23 cellular contexts compared by ENCODE assay signal in genomic region chr2:230919240-230919639, GRCh38. TPM values are rescaled to one million over a fixed set of nuclear protein-coding genes. Genes with fewer than 3 reads are reported as not detected.
DNase-seq lines count a peak whose midpoint lies in the region; ATAC-seq and TF ChIP-seq lines count a peak whose summit lies in the region.
"Had no signal": no experiment of that assay in that cellular context is flagged by ENCODE, and none has a peak within 500 bp of the region (broad histone marks: within the 10 kb centered on the region; RNA-seq: fewer than 3 reads in every experiment).

No MANE protein-coding gene starts in this region.

- TF ChIP-seq CTCF in CD4-positive, alpha-beta T cell (IDR thresholded peaks at IDR 0.05): no peak
- TF ChIP-seq CTCF in nephron progenitor cell (IDR thresholded peaks at IDR 0.05): no peak

- no peak for DNase-seq in activated CD4-positive, alpha-beta T cell treated with anti-CD3 and anti-CD28 coated beads for 36 hours
- no peak for DNase-seq in activated CD4-positive, alpha-beta T cell treated with anti-CD3 and anti-CD28 coated beads for 4 hours
- DNase-seq in CD4-positive, alpha-beta T cell: no peak
- DNase-seq in activated CD4-positive, alpha-beta memory T cell treated with anti-CD3 and anti-CD28 coated beads for 36 hours: no peak
- DNase-seq in activated naive CD8-positive, alpha-beta T cell treated with anti-CD3 and anti-CD28 coated beads, Interleukin-2, amount 50 U/mL, for 24 hours: no peak
- no peak for DNase-seq in nephron progenitor cell
- DNase-seq in GF-D8 (lab: John Stamatoyannopoulos, UW): no peak
- DNase-seq: 8988T; BE2C; CD8-positive, alpha-beta memory T cell; DND-41; GDM1; KG1; NCI-H1092 treated with DMSO at 0.1 percent for 48 hours; NCI-H1694 treated with DMSO at 0.1 percent for 48 hours; NCI-H2107; NCI-H2227 treated with DMSO at 0.1 percent for 48 hours; NCI-H524 treated with DMSO at 0.1 percent for 48 hours had no signal

- peak overlapping the region; percentile 59 for H3K27ac Mint-ChIP-seq in activated CD4-positive, alpha-beta T cell treated with anti-CD3 and anti-CD28 coated beads for 36 hours
- peak overlapping the region; percentile 57 for H3K27ac Mint-ChIP-seq in CD4-positive, alpha-beta T cell
- H3K27ac Mint-ChIP-seq in activated CD4-positive, alpha-beta memory T cell treated with anti-CD3 and anti-CD28 coated beads for 36 hours: peak overlapping the region; percentile 36
- peak overlapping the region; percentile 64 for H3K27ac Mint-ChIP-seq in activated naive CD8-positive, alpha-beta T cell treated with anti-CD3 and anti-CD28 coated beads, Interleukin-2, amount 50 U/mL, for 24 hours
- no peak overlapping the region for H3K27ac Mint-ChIP-seq in nephron progenitor cell

- peaks cover 6% of the 10 kb centered on the region for H3K27me3 Mint-ChIP-seq in activated CD4-positive, alpha-beta T cell treated with anti-CD3 and anti-CD28 coated beads for 36 hours
- H3K27me3 Mint-ChIP-seq in CD4-positive, alpha-beta T cell: no peaks in the 10 kb centered on the region
- H3K27me3 Mint-ChIP-seq in activated CD4-positive, alpha-beta memory T cell treated with anti-CD3 and anti-CD28 coated beads for 36 hours: peaks cover 12% of the 10 kb centered on the region
- no peaks in the 10 kb centered on the region for H3K27me3 Mint-ChIP-seq in activated naive CD8-positive, alpha-beta T cell treated with anti-CD3 and anti-CD28 coated beads, Interleukin-2, amount 50 U/mL, for 24 hours
- peaks cover 3% of the 10 kb centered on the region for H3K27me3 Mint-ChIP-seq in nephron progenitor cell (ENCODE audit: low read depth, poor library complexity)

- POLR2A ChIA-PET in activated CD4-positive, alpha-beta T cell treated with anti-CD3 and anti-CD28 coated beads for 36 hours (lab: Charles Lee): interaction anchor here (0.7 kb wide), 1 partner anchor 25 kb away, joined by 4 read pairs; no protein-coding TSS in a partner anchor
- POLR2A ChIA-PET in CD4-positive, alpha-beta T cell (lab: Charles Lee): no interaction called here
- POLR2A ChIA-PET in activated CD4-positive, alpha-beta memory T cell treated with anti-CD3 and anti-CD28 coated beads for 36 hours (lab: Charles Lee): no interaction called here

- intact Hi-C loops in activated CD4-positive, alpha-beta T cell treated with anti-CD3 and anti-CD28 coated beads for 36 hours (cut with DNase I, micrococcal nuclease): loop anchor here (1.0 kb wide), 1 partner anchor 14 kb away; no protein-coding TSS in a partner anchor
- intact Hi-C loops in CD4-positive, alpha-beta T cell (cut with DNase I, micrococcal nuclease): no loop called here
- intact Hi-C loops in activated CD4-positive, alpha-beta memory T cell treated with anti-CD3 and anti-CD28 coated beads for 36 hours (cut with micrococcal nuclease): loop anchor here (1.0 kb wide), 1 partner anchor 11 kb away; no protein-coding TSS in a partner anchor

- no peak for ATAC-seq in activated CD4-positive, alpha-beta T cell treated with anti-CD3 and anti-CD28 coated beads for 36 hours
- ATAC-seq in CD4-positive, alpha-beta T cell (ENCODE audit: poor library complexity): peak; percentile 32
- ATAC-seq in activated naive CD8-positive, alpha-beta T cell treated with anti-CD3 and anti-CD28 coated beads, Interleukin-2, amount 50 U/mL, for 24 hours: no peak
- ATAC-seq in HG03469 (IDR thresholded peaks at IDR 0.05; ENCODE audit: unreplicated experiment): no peak
- ATAC-seq: HepG2, Panc1 had no signal

- H3K9me3 ChIP-seq in CD4-positive, alpha-beta T cell (ENCODE audit: control insufficient read depth, low read length): no peaks in the 10 kb centered on the region
- H3K9me3 ChIP-seq: BE2C had no signal

- no peak overlapping the region for H3K27ac ChIP-seq in CD4-positive, alpha-beta T cell (ENCODE audit: low read depth, low read length)

- peaks cover 2% of the 10 kb centered on the region for H3K36me3 Mint-ChIP-seq in activated CD4-positive, alpha-beta T cell treated with anti-CD3 and anti-CD28 coated beads for 36 hours (ENCODE audit: low read depth)
- no peaks in the 10 kb centered on the region for H3K36me3 Mint-ChIP-seq in CD4-positive, alpha-beta T cell (ENCODE audit: low read depth)
- no peaks in the 10 kb centered on the region for H3K36me3 Mint-ChIP-seq in activated CD4-positive, alpha-beta memory T cell treated with anti-CD3 and anti-CD28 coated beads for 36 hours
- no peaks in the 10 kb centered on the region for H3K36me3 Mint-ChIP-seq in activated naive CD8-positive, alpha-beta T cell treated with anti-CD3 and anti-CD28 coated beads, Interleukin-2, amount 50 U/mL, for 24 hours (ENCODE audit: low read depth)
- H3K36me3 Mint-ChIP-seq in nephron progenitor cell (ENCODE audit: low read depth): no peaks in the 10 kb centered on the region

- no peaks in the 10 kb centered on the region for H3K27me3 ChIP-seq in CD4-positive, alpha-beta T cell (ENCODE audit: control insufficient read depth, insufficient read depth, low read length)

- peaks cover 75% of the 10 kb centered on the region for H3K4me1 Mint-ChIP-seq in activated CD4-positive, alpha-beta T cell treated with anti-CD3 and anti-CD28 coated beads for 36 hours
- peaks cover 59% of the 10 kb centered on the region for H3K4me1 Mint-ChIP-seq in CD4-positive, alpha-beta T cell (ENCODE audit: low read depth)
- H3K4me1 Mint-ChIP-seq in activated CD4-positive, alpha-beta memory T cell treated with anti-CD3 and anti-CD28 coated beads for 36 hours (ENCODE audit: low read depth): peaks cover 57% of the 10 kb centered on the region
- H3K4me1 Mint-ChIP-seq in activated naive CD8-positive, alpha-beta T cell treated with anti-CD3 and anti-CD28 coated beads, Interleukin-2, amount 50 U/mL, for 24 hours: peaks cover 96% of the 10 kb centered on the region
- peaks cover 57% of the 10 kb centered on the region for H3K4me1 Mint-ChIP-seq in nephron progenitor cell

- H3K9me3 Mint-ChIP-seq in activated CD4-positive, alpha-beta T cell treated with anti-CD3 and anti-CD28 coated beads for 36 hours (ENCODE audit: low read depth): no peaks in the 10 kb centered on the region
- no peaks in the 10 kb centered on the region for H3K9me3 Mint-ChIP-seq in CD4-positive, alpha-beta T cell
- no peaks in the 10 kb centered on the region for H3K9me3 Mint-ChIP-seq in activated CD4-positive, alpha-beta memory T cell treated with anti-CD3 and anti-CD28 coated beads for 36 hours
- no peaks in the 10 kb centered on the region for H3K9me3 Mint-ChIP-seq in activated naive CD8-positive, alpha-beta T cell treated with anti-CD3 and anti-CD28 coated beads, Interleukin-2, amount 50 U/mL, for 24 hours
- no peaks in the 10 kb centered on the region for H3K9me3 Mint-ChIP-seq in nephron progenitor cell
- H3K9me3 Mint-ChIP-seq: CD8-positive, alpha-beta memory T cell had no signal

- peak overlapping the region; percentile 3 for H3K4me3 Mint-ChIP-seq in activated CD4-positive, alpha-beta T cell treated with anti-CD3 and anti-CD28 coated beads for 36 hours
- no peak overlapping the region for H3K4me3 Mint-ChIP-seq in CD4-positive, alpha-beta T cell
- no peak overlapping the region for H3K4me3 Mint-ChIP-seq in activated CD4-positive, alpha-beta memory T cell treated with anti-CD3 and anti-CD28 coated beads for 36 hours
- peak overlapping the region; percentile 42 for H3K4me3 Mint-ChIP-seq in activated naive CD8-positive, alpha-beta T cell treated with anti-CD3 and anti-CD28 coated beads, Interleukin-2, amount 50 U/mL, for 24 hours
- no peak overlapping the region for H3K4me3 Mint-ChIP-seq in nephron progenitor cell

- CTCF ChIA-PET in activated CD4-positive, alpha-beta T cell treated with anti-CD3 and anti-CD28 coated beads for 36 hours (lab: Charles Lee): interaction anchor here (1.0 to 1.8 kb wide), 3 partner anchors 11 to 53 kb away, joined by 3 to 7 read pairs (median 4); no protein-coding TSS in a partner anchor
- CTCF ChIA-PET in CD4-positive, alpha-beta T cell (lab: Charles Lee): no interaction called here
- CTCF ChIA-PET in activated CD4-positive, alpha-beta memory T cell treated with anti-CD3 and anti-CD28 coated beads for 36 hours (lab: Charles Lee): interaction anchor here (2.2 to 3.1 kb wide), 2 partner anchors 14 to 68 kb away, joined by 9 to 11 read pairs; no protein-coding TSS in a partner anchor

RNA-seq across cellular contexts. Expression of gene GPR55, which starts 5.8 kb away (rescaled TPM):
- 1 to 10 TPM; 3.6 to 4.0 TPM for total RNA-seq in activated CD4-positive, alpha-beta T cell treated with anti-CD3 and anti-CD28 coated beads for 36 hours
- total RNA-seq in CD4-positive, alpha-beta T cell: 1 to 10 TPM; 2.9 to 3.8 TPM
- total RNA-seq in activated CD4-positive, alpha-beta memory T cell treated with anti-CD3 and anti-CD28 coated beads for 36 hours: 1 to 10 TPM; 1.5 to 1.6 TPM
- total RNA-seq: H1, HepG2, MCF 10A had no signal

RNA-seq across cellular contexts. Expression of gene ITM2C, which starts 54.5 kb away (rescaled TPM):
- total RNA-seq in activated CD4-positive, alpha-beta T cell treated with anti-CD3 and anti-CD28 coated beads for 36 hours: 10 to 100 TPM; 29.6 to 32.9 TPM
- 10 to 100 TPM; 19.8 to 21.5 TPM for total RNA-seq in CD4-positive, alpha-beta T cell
- 10 to 100 TPM; 19.5 to 23.0 TPM for total RNA-seq in activated CD4-positive, alpha-beta memory T cell treated with anti-CD3 and anti-CD28 coated beads for 36 hours

Comparison
In these comparisons a context has a peak if more than half of its experiments do, and no peak if none do; other contexts are left out.
1. H3K4me3 Mint-ChIP-seq: peak in activated CD4-positive, alpha-beta T cell treated with anti-CD3 and anti-CD28 coated beads for 36 hours (single experiment) and activated naive CD8-positive, alpha-beta T cell treated with anti-CD3 and anti-CD28 coated beads, Interleukin-2, amount 50 U/mL, for 24 hours (single experiment); none in CD4-positive, alpha-beta T cell (single experiment), activated CD4-positive, alpha-beta memory T cell treated with anti-CD3 and anti-CD28 coated beads for 36 hours (single experiment) and nephron progenitor cell (single experiment).
2. intact Hi-C loops: an anchor here in activated CD4-positive, alpha-beta T cell treated with anti-CD3 and anti-CD28 coated beads for 36 hours (1.0 kb wide) and activated CD4-positive, alpha-beta memory T cell treated with anti-CD3 and anti-CD28 coated beads for 36 hours (1.0 kb wide); none called in CD4-positive, alpha-beta T cell.